Comparison of ENCODE assay signal across 1 cellular context in the genomic region with DNA sequence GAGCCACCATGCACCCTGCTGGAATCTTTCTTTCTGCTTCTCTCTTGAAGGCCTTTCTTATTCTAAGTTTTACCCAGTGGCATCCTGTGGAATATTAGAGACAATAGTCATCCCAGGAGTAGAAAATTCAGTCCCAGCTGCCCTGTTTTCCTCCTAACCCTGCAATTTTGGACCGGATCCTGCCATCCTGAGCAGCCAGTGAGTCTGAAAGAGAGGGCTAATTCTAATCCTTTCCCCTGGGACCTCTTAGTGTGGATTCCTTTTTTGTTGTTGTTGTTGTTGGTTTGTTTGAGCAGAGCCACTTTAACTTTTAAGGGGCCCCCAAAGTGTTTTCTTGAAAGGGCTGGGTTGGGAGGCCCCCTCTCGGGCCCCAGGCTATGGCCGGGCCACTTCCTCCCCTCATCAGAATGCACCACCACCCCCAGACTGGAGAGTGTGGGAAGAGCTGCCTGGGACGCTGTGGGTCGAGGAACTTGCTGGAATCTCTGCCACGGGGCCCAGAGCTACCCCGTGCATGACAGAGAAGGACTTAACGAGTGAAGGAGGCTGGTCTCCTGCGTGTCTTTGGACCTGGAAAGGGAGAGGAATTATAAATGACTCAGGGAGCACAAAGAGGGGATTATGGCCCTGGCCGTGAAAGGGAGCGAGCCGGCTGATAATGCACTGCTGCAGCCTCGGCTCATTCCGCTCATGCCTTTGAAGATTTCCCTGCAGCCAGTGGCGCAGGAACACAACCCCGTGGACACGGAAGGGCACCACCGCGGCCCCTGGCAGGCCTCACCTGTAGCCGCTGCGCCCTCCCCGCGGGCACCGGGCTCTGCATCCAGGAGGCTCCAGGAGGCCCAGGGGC.
TF ChIP-seq lines count a peak whose summit lies in the region.

No MANE protein-coding gene starts in this region.

TF ChIP-seq in GM23338, 12 proteins besides CTCF, POLR2A, EP300 and RAD21 (continued from another document):
- TF ChIP-seq, protein P1, sequence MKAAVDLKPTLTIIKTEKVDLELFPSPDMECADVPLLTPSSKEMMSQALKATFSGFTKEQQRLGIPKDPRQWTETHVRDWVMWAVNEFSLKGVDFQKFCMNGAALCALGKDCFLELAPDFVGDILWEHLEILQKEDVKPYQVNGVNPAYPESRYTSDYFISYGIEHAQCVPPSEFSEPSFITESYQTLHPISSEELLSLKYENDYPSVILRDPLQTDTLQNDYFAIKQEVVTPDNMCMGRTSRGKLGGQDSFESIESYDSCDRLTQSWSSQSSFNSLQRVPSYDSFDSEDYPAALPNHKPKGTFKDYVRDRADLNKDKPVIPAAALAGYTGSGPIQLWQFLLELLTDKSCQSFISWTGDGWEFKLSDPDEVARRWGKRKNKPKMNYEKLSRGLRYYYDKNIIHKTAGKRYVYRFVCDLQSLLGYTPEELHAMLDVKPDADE (IDR thresholded peaks at IDR 0.05), result no peak
- TF ChIP-seq CREB1 (CRISPR knock-in tag; IDR thresholded peaks at IDR 0.05; ENCODE audit: low read depth) (no peak), ZNF331 (CRISPR knock-in tag; IDR thresholded peaks at IDR 0.05; ENCODE audit: low read depth) (no peak), EZH2 (IDR thresholded peaks at IDR 0.05; ENCODE audit: low read depth, unreplicated experiment) (no peak)
- TF ChIP-seq, protein P2, sequence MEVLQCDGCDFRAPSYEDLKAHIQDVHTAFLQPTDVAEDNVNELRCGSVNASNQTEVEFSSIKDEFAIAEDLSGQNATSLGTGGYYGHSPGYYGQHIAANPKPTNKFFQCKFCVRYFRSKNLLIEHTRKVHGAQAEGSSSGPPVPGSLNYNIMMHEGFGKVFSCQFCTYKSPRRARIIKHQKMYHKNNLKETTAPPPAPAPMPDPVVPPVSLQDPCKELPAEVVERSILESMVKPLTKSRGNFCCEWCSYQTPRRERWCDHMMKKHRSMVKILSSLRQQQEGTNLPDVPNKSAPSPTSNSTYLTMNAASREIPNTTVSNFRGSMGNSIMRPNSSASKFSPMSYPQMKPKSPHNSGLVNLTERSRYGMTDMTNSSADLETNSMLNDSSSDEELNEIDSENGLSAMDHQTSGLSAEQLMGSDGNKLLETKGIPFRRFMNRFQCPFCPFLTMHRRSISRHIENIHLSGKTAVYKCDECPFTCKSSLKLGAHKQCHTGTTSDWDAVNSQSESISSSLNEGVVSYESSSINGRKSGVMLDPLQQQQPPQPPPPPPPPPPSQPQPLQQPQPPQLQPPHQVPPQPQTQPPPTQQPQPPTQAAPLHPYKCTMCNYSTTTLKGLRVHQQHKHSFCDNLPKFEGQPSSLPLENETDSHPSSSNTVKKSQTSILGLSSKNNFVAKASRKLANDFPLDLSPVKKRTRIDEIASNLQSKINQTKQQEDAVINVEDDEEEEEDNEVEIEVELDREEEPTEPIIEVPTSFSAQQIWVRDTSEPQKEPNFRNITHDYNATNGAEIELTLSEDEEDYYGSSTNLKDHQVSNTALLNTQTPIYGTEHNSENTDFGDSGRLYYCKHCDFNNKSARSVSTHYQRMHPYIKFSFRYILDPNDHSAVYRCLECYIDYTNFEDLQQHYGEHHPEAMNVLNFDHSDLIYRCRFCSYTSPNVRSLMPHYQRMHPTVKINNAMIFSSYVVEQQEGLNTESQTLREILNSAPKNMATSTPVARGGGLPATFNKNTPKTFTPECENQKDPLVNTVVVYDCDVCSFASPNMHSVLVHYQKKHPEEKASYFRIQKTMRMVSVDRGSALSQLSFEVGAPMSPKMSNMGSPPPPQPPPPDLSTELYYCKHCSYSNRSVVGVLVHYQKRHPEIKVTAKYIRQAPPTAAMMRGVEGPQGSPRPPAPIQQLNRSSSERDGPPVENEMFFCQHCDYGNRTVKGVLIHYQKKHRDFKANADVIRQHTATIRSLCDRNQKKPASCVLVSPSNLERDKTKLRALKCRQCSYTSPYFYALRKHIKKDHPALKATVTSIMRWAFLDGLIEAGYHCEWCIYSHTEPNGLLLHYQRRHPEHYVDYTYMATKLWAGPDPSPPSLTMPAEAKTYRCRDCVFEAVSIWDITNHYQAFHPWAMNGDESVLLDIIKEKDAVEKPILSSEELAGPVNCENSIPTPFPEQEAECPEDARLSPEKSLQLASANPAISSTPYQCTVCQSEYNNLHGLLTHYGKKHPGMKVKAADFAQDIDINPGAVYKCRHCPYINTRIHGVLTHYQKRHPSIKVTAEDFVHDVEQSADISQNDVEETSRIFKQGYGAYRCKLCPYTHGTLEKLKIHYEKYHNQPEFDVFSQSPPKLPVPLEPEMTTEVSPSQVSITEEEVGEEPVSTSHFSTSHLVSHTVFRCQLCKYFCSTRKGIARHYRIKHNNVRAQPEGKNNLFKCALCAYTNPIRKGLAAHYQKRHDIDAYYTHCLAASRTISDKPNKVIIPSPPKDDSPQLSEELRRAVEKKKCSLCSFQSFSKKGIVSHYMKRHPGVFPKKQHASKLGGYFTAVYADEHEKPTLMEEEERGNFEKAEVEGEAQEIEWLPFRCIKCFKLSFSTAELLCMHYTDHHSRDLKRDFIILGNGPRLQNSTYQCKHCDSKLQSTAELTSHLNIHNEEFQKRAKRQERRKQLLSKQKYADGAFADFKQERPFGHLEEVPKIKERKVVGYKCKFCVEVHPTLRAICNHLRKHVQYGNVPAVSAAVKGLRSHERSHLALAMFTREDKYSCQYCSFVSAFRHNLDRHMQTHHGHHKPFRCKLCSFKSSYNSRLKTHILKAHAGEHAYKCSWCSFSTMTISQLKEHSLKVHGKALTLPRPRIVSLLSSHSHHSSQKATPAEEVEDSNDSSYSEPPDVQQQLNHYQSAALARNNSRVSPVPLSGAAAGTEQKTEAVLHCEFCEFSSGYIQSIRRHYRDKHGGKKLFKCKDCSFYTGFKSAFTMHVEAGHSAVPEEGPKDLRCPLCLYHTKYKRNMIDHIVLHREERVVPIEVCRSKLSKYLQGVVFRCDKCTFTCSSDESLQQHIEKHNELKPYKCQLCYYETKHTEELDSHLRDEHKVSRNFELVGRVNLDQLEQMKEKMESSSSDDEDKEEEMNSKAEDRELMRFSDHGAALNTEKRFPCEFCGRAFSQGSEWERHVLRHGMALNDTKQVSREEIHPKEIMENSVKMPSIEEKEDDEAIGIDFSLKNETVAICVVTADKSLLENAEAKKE (CRISPR knock-in tag; IDR thresholded peaks at IDR 0.05), result no peak
